ENCODE assay signal across 8 cellular contexts in genomic region chr3:9769012-9769411, GRCh38. TPM values are rescaled to one million over a fixed set of nuclear protein-coding genes. Genes with fewer than 3 reads are reported as not detected.
DNase-seq lines count a peak whose midpoint lies in the region; TF ChIP-seq lines count a peak whose summit lies in the region.

No MANE protein-coding gene starts in this region.

- no peaks in the 10 kb centered on the region for H3K79me2 ChIP-seq in PC-9 (ENCODE audit: low read depth)

- peaks cover 5% of the 10 kb centered on the region for H3K36me3 Mint-ChIP-seq in nephron progenitor cell (ENCODE audit: low read depth)

- H3F3A ChIP-seq in PC-9 (ENCODE audit: insufficient read depth, low read depth), result peaks cover 14% of the 10 kb centered on the region; the same call in 1 of the 2 replicates

- peak overlapping the region; percentile 68 for H3K4me3 ChIP-seq in AG09309 (ENCODE audit: control insufficient read depth, low read depth, low read length)
- H3K4me3 ChIP-seq in PC-9, result peak overlapping the region; percentile 49; the same call in 1 of the 2 replicates
- peak overlapping the region; percentile 59 for H3K4me3 ChIP-seq in effector memory CD4-positive, alpha-beta T cell (ENCODE audit: insufficient read depth, low read depth, low read length, poor library complexity, severe bottlenecking)
- H3K4me3 ChIP-seq in SJCRH30, result no peak overlapping the region

- H3K9me3 ChIP-seq in PC-9 (ENCODE audit: insufficient read depth, low read depth) (no peaks in the 10 kb centered on the region), SJCRH30 (replicated peaks) (no peaks in the 10 kb centered on the region)
- no peaks in the 10 kb centered on the region for H3K9me3 ChIP-seq in effector memory CD4-positive, alpha-beta T cell (ENCODE audit: control insufficient read depth, low read length)

- no peak for TF ChIP-seq CTCF in AG09309 (IDR thresholded peaks at IDR 0.05; ENCODE audit: control insufficient read depth, insufficient read depth, low read depth, low read length, missing control alignments)
- TF ChIP-seq CTCF in PC-9 (conservative IDR thresholded peaks at IDR 0.05), result no peak
- TF ChIP-seq CTCF in nephron progenitor cell (IDR thresholded peaks at IDR 0.05), result no peak

- no peaks in the 10 kb centered on the region for H3K9me2 ChIP-seq in PC-9 (ENCODE audit: insufficient read depth)

- H2AFZ ChIP-seq in PC-9, result no peak overlapping the region

- no peak for DNase-seq in AG09309 (ENCODE audit: low read depth)
- DNase-seq in PC-9, result no peak
- no peak for DNase-seq in effector memory CD4-positive, alpha-beta T cell
- no peak for DNase-seq in nephron progenitor cell
- no peak for DNase-seq in NCI-H1417 (lab: John Stamatoyannopoulos, UW)
- no peak for DNase-seq in NCI-H2196 treated with DMSO at 0.1 percent for 48 hours (lab: John Stamatoyannopoulos, UW; ENCODE audit: unreplicated experiment)
- no peak for DNase-seq in NCI-H524 treated with DMSO at 0.1 percent for 48 hours (lab: John Stamatoyannopoulos, UW)
- no peak for DNase-seq in SJCRH30

- H4K20me1 ChIP-seq in PC-9 (ENCODE audit: insufficient read depth), result no peaks in the 10 kb centered on the region

- peaks cover 24% of the 10 kb centered on the region for H3K27me3 Mint-ChIP-seq in nephron progenitor cell (ENCODE audit: low read depth, poor library complexity)

- H3K27ac ChIP-seq in PC-9, result no peak overlapping the region
- no peak overlapping the region for H3K27ac ChIP-seq in effector memory CD4-positive, alpha-beta T cell (ENCODE audit: insufficient read depth, low read length, poor library complexity, severe bottlenecking)
- no peak overlapping the region for H3K27ac ChIP-seq in SJCRH30

- BruUV-seq in PC-9 (replicated peaks; lab: Mats Ljungman, UMichigan), result no TSS peak

- no peaks in the 10 kb centered on the region for H3K9me3 Mint-ChIP-seq in nephron progenitor cell

- peaks cover 17% of the 10 kb centered on the region for H3K4me1 Mint-ChIP-seq in nephron progenitor cell

- H3K36me3 ChIP-seq in PC-9 (ENCODE audit: low read depth) (no peaks in the 10 kb centered on the region), SJCRH30 (no peaks in the 10 kb centered on the region)
- no peaks in the 10 kb centered on the region for H3K36me3 ChIP-seq in effector memory CD4-positive, alpha-beta T cell (ENCODE audit: control insufficient read depth, insufficient read depth, low read length)

- no peak overlapping the region for H3K27ac Mint-ChIP-seq in nephron progenitor cell

- CTCF ChIA-PET in PC-9 (lab: Charles Lee), result no interaction called here

- H3K27me3 ChIP-seq in PC-9 (ENCODE audit: insufficient read depth, low read depth) (peaks cover 7% of the 10 kb centered on the region; the same call in 1 of the 2 replicates), SJCRH30 (no peaks in the 10 kb centered on the region)
- H3K27me3 ChIP-seq in effector memory CD4-positive, alpha-beta T cell (replicated peaks; ENCODE audit: control insufficient read depth, insufficient read depth, low read length, poor library complexity, severe bottlenecking), result no peaks in the 10 kb centered on the region

- POLR2A ChIA-PET in PC-9 (lab: Charles Lee; ENCODE audit: unreplicated experiment), result no interaction called here

- H3K4me3 Mint-ChIP-seq in nephron progenitor cell, result peak overlapping the region; percentile 79

- H3K4me2 ChIP-seq in PC-9, result peak overlapping the region; percentile 71; the same call in 1 of the 2 replicates

- no peaks in the 10 kb centered on the region for H3K4me1 ChIP-seq in PC-9 (replicated peaks; ENCODE audit: insufficient read depth)
- H3K4me1 ChIP-seq in effector memory CD4-positive, alpha-beta T cell (ENCODE audit: control insufficient read depth, insufficient read depth, low read length, poor library complexity, severe bottlenecking), result peaks cover 12% of the 10 kb centered on the region
- no peaks in the 10 kb centered on the region for H3K4me1 ChIP-seq in SJCRH30

- intact Hi-C loops in PC-9 (cut with micrococcal nuclease; ENCODE audit: unreplicated experiment), result no loop called here

RNA-seq across cellular contexts. Expression of gene CAMK1, which starts 0.7 kb away (rescaled TPM):
- 2.0 and 3.1 TPM in 2 replicates for total RNA-seq in PC-9 (2021)
- 5.8 TPM in 2 replicates for total RNA-seq in SJCRH30 (2014; rRNA removed; shearing (Covaris generic))

RNA-seq across cellular contexts. Expression of gene OGG1, which starts 19.3 kb away (rescaled TPM):
- total RNA-seq in PC-9 (2021), result 22.1 and 24.3 TPM in 2 replicates
- total RNA-seq in SJCRH30 (2014; rRNA removed; shearing (Covaris generic)), result 32.2 and 35.0 TPM in 2 replicates

RNA-seq across cellular contexts. Expression of gene TADA3, which starts 23.3 kb away (rescaled TPM):
- total RNA-seq in PC-9 (2021), result 72.4 and 99.1 TPM in 2 replicates
- total RNA-seq in SJCRH30 (2014; rRNA removed; shearing (Covaris generic)), result 58.5 and 59.3 TPM in 2 replicates

RNA-seq across cellular contexts. Expression of gene ARPC4, which starts 23.9 kb away (rescaled TPM):
- total RNA-seq in PC-9 (2021), result 114 and 127 TPM in 2 replicates
- 87.4 and 96.9 TPM in 2 replicates for total RNA-seq in SJCRH30 (2014; rRNA removed; shearing (Covaris generic))

RNA-seq across cellular contexts. Expression of gene BRPF1, which starts 37.5 kb away (rescaled TPM):
- total RNA-seq in PC-9 (2021), result 15.9 and 18.3 TPM in 2 replicates
- total RNA-seq in SJCRH30 (2014; rRNA removed; shearing (Covaris generic)), result 22.0 and 23.4 TPM in 2 replicates
